1 cellular context compared by ENCODE assay signal in the genomic region with DNA sequence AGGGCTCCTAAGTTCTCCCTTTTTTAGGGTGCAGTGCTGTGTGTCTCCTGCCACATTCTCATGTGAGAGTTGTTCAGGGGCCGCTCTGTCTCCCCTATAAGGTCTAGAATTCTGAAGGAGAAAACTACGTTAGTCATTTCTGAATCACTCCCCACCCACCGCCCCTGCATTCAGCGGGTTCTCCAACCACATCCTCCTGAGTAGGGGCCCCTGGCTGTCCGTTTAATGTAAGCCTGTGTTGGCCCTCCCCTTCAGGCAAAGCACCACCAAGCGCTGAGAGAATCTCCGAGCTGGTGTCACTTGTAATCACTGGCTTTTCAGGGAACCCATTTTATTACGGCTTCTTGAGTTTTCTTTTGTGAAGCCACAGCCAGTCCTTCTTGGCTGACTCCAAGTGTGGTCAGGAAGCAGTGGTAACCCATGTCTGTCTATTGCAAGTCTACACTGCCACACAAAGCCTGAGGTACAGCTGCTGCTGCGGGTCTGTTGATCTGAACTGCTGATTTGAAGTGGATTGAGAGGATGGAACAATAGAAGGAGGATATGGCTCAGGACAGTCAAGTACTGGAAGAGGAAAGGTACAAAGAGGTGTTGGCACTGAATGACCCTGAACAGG.
TF ChIP-seq lines count a peak whose summit lies in the region.

No MANE protein-coding gene starts in this region.

TF ChIP-seq in GM12878, 131 proteins besides CTCF, POLR2A, EP300 and RAD21 (continued from another document):
- TF ChIP-seq, protein P1, sequence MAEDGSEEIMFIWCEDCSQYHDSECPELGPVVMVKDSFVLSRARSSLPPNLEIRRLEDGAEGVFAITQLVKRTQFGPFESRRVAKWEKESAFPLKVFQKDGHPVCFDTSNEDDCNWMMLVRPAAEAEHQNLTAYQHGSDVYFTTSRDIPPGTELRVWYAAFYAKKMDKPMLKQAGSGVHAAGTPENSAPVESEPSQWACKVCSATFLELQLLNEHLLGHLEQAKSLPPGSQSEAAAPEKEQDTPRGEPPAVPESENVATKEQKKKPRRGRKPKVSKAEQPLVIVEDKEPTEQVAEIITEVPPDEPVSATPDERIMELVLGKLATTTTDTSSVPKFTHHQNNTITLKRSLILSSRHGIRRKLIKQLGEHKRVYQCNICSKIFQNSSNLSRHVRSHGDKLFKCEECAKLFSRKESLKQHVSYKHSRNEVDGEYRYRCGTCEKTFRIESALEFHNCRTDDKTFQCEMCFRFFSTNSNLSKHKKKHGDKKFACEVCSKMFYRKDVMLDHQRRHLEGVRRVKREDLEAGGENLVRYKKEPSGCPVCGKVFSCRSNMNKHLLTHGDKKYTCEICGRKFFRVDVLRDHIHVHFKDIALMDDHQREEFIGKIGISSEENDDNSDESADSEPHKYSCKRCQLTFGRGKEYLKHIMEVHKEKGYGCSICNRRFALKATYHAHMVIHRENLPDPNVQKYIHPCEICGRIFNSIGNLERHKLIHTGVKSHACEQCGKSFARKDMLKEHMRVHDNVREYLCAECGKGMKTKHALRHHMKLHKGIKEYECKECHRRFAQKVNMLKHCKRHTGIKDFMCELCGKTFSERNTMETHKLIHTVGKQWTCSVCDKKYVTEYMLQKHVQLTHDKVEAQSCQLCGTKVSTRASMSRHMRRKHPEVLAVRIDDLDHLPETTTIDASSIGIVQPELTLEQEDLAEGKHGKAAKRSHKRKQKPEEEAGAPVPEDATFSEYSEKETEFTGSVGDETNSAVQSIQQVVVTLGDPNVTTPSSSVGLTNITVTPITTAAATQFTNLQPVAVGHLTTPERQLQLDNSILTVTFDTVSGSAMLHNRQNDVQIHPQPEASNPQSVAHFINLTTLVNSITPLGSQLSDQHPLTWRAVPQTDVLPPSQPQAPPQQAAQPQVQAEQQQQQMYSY (CRISPR knock-in tag; IDR thresholded peaks at IDR 0.05): no peak
- TF ChIP-seq HSF1 (IDR thresholded peaks at IDR 0.05; ENCODE audit: low read depth, low read length) (no peak), ZNF687 (IDR thresholded peaks at IDR 0.05) (no peak), ELK1 (IDR thresholded peaks at IDR 0.05; ENCODE audit: low read depth, low read length) (no peak), PAX5 (IDR thresholded peaks at IDR 0.05; ENCODE audit: borderline replicate concordance, low read depth, low read length) (peak; percentile 86; the same call in 1 of the 2 replicates)
